1 cellular context compared by ENCODE assay signal in the genomic region with DNA sequence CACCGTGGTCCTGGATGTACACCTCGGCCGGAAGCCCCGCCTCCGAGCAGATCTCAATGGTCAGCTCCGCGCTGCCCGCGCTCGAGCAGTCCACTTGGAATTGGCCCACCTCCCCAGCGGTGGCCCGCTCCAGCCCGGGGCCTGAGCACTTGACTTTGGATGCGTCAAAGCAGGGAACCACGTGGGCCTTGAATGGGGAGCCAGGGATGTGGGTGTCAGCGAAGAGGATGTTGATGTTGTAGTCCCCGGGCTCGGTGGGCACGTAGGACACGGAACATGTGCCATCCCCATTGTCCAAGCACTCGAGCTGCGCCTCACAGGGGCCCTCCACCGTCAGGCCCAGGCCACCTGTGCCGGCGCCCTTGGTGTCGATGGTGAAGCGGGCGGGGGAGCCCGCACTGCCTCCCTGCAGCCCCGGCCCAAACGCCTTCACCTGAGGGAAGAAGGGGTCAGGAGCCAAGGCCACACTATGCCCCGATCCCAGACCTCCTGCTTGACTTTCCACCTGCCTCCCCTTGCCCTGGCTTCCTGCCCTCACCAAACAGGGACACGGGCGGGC.
TF ChIP-seq lines count a peak whose summit lies in the region.

No MANE protein-coding gene starts in this region.

TF ChIP-seq in IMR-90, 13 proteins besides CTCF, POLR2A, EP300 and RAD21:
- no peak for TF ChIP-seq FOS (IDR thresholded peaks at IDR 0.05; ENCODE audit: low read depth, low read length)
- no peak for TF ChIP-seq MXI1 (IDR thresholded peaks at IDR 0.05; ENCODE audit: borderline replicate concordance, low read depth, low read length)
- TF ChIP-seq, protein P1, sequence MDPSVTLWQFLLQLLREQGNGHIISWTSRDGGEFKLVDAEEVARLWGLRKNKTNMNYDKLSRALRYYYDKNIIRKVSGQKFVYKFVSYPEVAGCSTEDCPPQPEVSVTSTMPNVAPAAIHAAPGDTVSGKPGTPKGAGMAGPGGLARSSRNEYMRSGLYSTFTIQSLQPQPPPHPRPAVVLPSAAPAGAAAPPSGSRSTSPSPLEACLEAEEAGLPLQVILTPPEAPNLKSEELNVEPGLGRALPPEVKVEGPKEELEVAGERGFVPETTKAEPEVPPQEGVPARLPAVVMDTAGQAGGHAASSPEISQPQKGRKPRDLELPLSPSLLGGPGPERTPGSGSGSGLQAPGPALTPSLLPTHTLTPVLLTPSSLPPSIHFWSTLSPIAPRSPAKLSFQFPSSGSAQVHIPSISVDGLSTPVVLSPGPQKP (IDR thresholded peaks at IDR 0.05; ENCODE audit: borderline replicate concordance, low read depth, low read length): no peak
- TF ChIP-seq RFX5 (IDR thresholded peaks at IDR 0.05; ENCODE audit: low read depth, low read length): no peak
- no peak for TF ChIP-seq CEBPB (IDR thresholded peaks at IDR 0.05; ENCODE audit: low read depth, low read length)
- TF ChIP-seq BHLHE40 (IDR thresholded peaks at IDR 0.05; ENCODE audit: low read depth, low read length): no peak
- TF ChIP-seq MAZ (IDR thresholded peaks at IDR 0.05; ENCODE audit: borderline replicate concordance, low read depth, low read length): no peak
- no peak for TF ChIP-seq MAFK (IDR thresholded peaks at IDR 0.05; ENCODE audit: low read depth, low read length)
- TF ChIP-seq SMC3 (IDR thresholded peaks at IDR 0.05; ENCODE audit: low read depth, low read length): no peak
- no peak for TF ChIP-seq USF2 (IDR thresholded peaks at IDR 0.05; ENCODE audit: low read depth, low read length)
- no peak for TF ChIP-seq RCOR1 (IDR thresholded peaks at IDR 0.05; ENCODE audit: insufficient replicate concordance, low read length)
- no peak for TF ChIP-seq NFE2L2 (IDR thresholded peaks at IDR 0.05; ENCODE audit: low read depth, low read length)
- no peak for TF ChIP-seq CHD1 (IDR thresholded peaks at IDR 0.05; ENCODE audit: low read depth, low read length)
